In genomic region chr13:85985791-85986190, GRCh38 we compare ENCODE assay signal across 25 cellular contexts.
DNase-seq lines count a peak whose midpoint lies in the region; ATAC-seq and TF ChIP-seq lines count a peak whose summit lies in the region.
"Had no signal": no experiment of that assay in that cellular context is flagged by ENCODE, and none has a peak within 500 bp of the region (broad histone marks: within the 10 kb centered on the region; RNA-seq: fewer than 3 reads in every experiment).

No MANE protein-coding gene starts in this region.

- no peak for ATAC-seq in GM21390 (IDR thresholded peaks at IDR 0.05; ENCODE audit: unreplicated experiment)
- no peak for ATAC-seq in GM21723 (IDR thresholded peaks at IDR 0.05; ENCODE audit: unreplicated experiment)
- ATAC-seq in HG03175 (IDR thresholded peaks at IDR 0.05; ENCODE audit: unreplicated experiment): no peak
- ATAC-seq: activated naive CD8-positive, alpha-beta T cell treated with anti-CD3 and anti-CD28 coated beads, Interleukin-2, amount 50 U/mL, for 24 hours; left cardiac atrium; naive thymus-derived CD4-positive, alpha-beta T cell; right cardiac atrium had no signal

- TF ChIP-seq CTCF in choroid plexus epithelial cell (conservative IDR thresholded peaks at IDR 0.05; ENCODE audit: low read depth, low read length): no peak

- H3K4me3 ChIP-seq in choroid plexus epithelial cell (ENCODE audit: low read depth, low read length): no peak overlapping the region
- H3K4me3 ChIP-seq in skeletal muscle cell (ENCODE audit: low read depth, low read length): no peak overlapping the region
- H3K4me3 ChIP-seq: dorsolateral prefrontal cortex, SJSA1, suprapubic skin, vagina had no signal

- DNase-seq in NCI-H345 (lab: John Stamatoyannopoulos, UW) (peak; percentile 16), NCI-H345 treated with DMSO at 0.1 percent for 48 hours (lab: John Stamatoyannopoulos, UW; ENCODE audit: unreplicated experiment) (no peak), NCI-H526 (lab: John Stamatoyannopoulos, UW) (peak; percentile 88 to 89), choroid plexus epithelial cell (ENCODE audit: low read depth) (peak; percentile 86), skeletal muscle cell (ENCODE audit: low read depth) (peak; percentile 56)
- DNase-seq: activated CD4-positive, alpha-beta T cell treated with anti-CD3 and anti-CD28 coated beads, Interleukin-2, amount 50 U/mL, for 1 hour; activated CD8-positive, alpha-beta memory T cell treated with anti-CD3 and anti-CD28 coated beads, Interleukin-2, amount 50 U/mL, for 48 hours; activated effector memory CD4-positive, alpha-beta T cell treated with anti-CD3 and anti-CD28 coated beads, Interleukin-2, amount 50 U/mL, for 16 hours; activated naive CD8-positive, alpha-beta T cell treated with anti-CD3 and anti-CD28 coated beads, Interleukin-2, amount 50 U/mL, for 24 hours; Caco-2; caudate nucleus; dorsolateral prefrontal cortex; EL; KBM-7; left cardiac atrium; mesendoderm; naive thymus-derived CD4-positive, alpha-beta T cell; NCI-H2029; right cardiac atrium had no signal
